ENCODE assay signal across 8 cellular contexts in the genomic region with DNA sequence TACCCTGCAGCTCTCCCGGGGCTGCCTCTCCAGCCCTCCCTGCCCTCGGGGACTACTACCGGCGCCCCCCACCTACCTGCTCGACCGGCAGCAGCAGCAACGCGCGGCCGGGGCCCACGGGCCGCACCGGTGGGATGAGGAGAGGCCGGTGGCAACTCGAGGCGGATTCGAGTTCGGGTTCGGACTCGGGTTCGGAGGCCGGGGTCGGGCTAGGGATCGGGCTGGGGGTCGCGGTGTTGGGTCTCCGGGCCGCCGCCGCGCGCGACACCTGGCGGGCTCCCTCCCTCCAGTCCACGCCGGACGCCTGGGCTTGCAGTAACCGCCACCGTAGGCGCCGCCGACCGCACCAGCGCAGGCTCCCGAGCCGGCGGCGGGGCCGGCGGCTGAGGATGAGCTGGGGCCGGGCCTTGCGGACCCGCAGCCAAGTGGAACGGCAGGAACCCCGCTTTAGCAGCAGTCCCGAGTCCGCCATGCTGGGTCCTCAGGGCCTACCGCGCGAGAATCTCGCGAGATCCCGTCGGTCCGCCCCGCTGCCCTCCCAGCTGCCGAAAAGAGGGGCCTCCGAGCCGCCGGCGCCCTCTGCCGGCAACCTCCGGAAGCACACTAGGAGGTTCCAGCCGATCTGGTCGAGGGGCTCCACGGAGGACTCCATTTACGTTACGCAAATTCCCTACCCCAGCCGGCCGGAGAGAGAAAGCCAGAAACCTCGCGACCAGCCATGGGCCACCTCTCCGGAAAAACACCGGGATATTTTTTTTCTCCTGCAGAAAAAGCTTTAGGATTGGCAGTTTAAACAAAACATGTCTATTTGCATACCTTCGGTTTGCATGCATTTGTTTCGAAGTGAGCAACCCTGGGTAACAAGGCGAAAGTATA.
DNase-seq lines count a peak whose midpoint lies in the region; ATAC-seq and TF ChIP-seq lines count a peak whose summit lies in the region.

Gene NOL9, minus strand, starts transcription at position 483 of the 876 bp plus-strand sequence. Its CDS starts 11 bp downstream, at position 472.

- peak; percentile 76 for DNase-seq in AG09319 (ENCODE audit: extremely low read depth, low read depth)
- DNase-seq in NCI-H345 (lab: John Stamatoyannopoulos, UW), result peak; percentile 95
- peak; percentile 91 to 94 (median 92) for DNase-seq in activated CD4-positive, CD25-positive, alpha-beta regulatory T cell (lab: John Stamatoyannopoulos, UW)
- peak; percentile 89 to 90 for DNase-seq in central memory CD8-positive, alpha-beta T cell (ENCODE audit: low spot score in 2 of 2)
- peak; percentile 96 for DNase-seq in islet precursor cell
- DNase-seq in stimulated activated CD4-positive, alpha-beta T cell treated with anti-CD3 and anti-CD28 coated beads, Interleukin-12 subunit alpha, Interleukin-12 subunit beta, amount 100 ng/mL, for 48 hours (ENCODE audit: low read depth in 2 of 3, low spot score in 1 of 3), result peak; percentile 90 to 93 (median 90)

- H3K4me1 Mint-ChIP-seq in central memory CD8-positive, alpha-beta T cell, result peaks cover 7% of the 10 kb centered on the region

- no peaks in the 10 kb centered on the region for H3K9me3 Mint-ChIP-seq in central memory CD8-positive, alpha-beta T cell

- H3K4me3 Mint-ChIP-seq in central memory CD8-positive, alpha-beta T cell, result peak within 1 kb of the TSS; percentile 77

- TF ChIP-seq CTCF in AG09319 (IDR thresholded peaks at IDR 0.05; ENCODE audit: low read depth, low read length), result peak; percentile 97

- peak within 1 kb of the TSS; percentile 44 for H3K27ac Mint-ChIP-seq in central memory CD8-positive, alpha-beta T cell (ENCODE audit: low read depth)

- ATAC-seq in GM18909 (IDR thresholded peaks at IDR 0.05; ENCODE audit: poor library complexity, unreplicated experiment) (peak; percentile 90), HG03175 (IDR thresholded peaks at IDR 0.05; ENCODE audit: unreplicated experiment) (peak; percentile 93)
- peak; percentile 97 for ATAC-seq in central memory CD8-positive, alpha-beta T cell (replicated peaks; ENCODE audit: extremely low read depth, poor library complexity, severe bottlenecking)

- peaks cover 21% of the 10 kb centered on the region for H3K36me3 Mint-ChIP-seq in central memory CD8-positive, alpha-beta T cell (ENCODE audit: insufficient read depth)

- H3K27me3 Mint-ChIP-seq in central memory CD8-positive, alpha-beta T cell, result no peaks in the 10 kb centered on the region

Comparison
In these comparisons a context has a peak if more than half of its experiments do, and no peak if none do; other contexts are left out.
1. Peak in every context shown above with its lines: DNase-seq and ATAC-seq.